9 cellular contexts compared by ENCODE assay signal in genomic region chr15:60720493-60721231, GRCh38.
DNase-seq lines count a peak whose midpoint lies in the region; ATAC-seq lines count a peak whose summit lies in the region.
"Had no signal": no experiment of that assay in that cellular context is flagged by ENCODE, and none has a peak within 500 bp of the region (broad histone marks: within the 10 kb centered on the region; RNA-seq: fewer than 3 reads in every experiment).

No MANE protein-coding gene starts in this region.

- DNase-seq in activated T-helper 1 cell treated with anti-CD3 and anti-CD28 coated beads, Interleukin-12 subunit alpha, Interleukin-12 subunit beta, Interleukin-2, Interleukin-4 antibody, amounts not matched to agents 30 ng/mL and 10 ng/mL and 1 ng/mL, durations not matched to agents 14 hours and 24 hours and 36 hours (ENCODE audit: low spot score), result peak; percentile 56
- peak; percentile 85 for DNase-seq in stimulated activated CD4-positive, alpha-beta T cell treated with anti-CD3 and anti-CD28 coated beads, Interleukin-4, amount 100 ng/mL, for 24 hours
- no peak for DNase-seq in NOMO-1 treated with dmso at 0.1 percent for 144 hours (lab: John Stamatoyannopoulos, UW; ENCODE audit: unreplicated experiment)
- DNase-seq in NCI-H2171 (lab: John Stamatoyannopoulos, UW), result no peak
- no peak for DNase-seq in GOT3 (lab: John Stamatoyannopoulos, UW)

- intact Hi-C loops in activated T-helper 1 cell treated with anti-CD3 and anti-CD28 coated beads, Interleukin-12 subunit alpha, Interleukin-12 subunit beta, Interleukin-2, Interleukin-4 antibody, amounts not matched to agents 30 ng/mL and 10 ng/mL and 1 ng/mL, durations not matched to agents 14 hours and 24 hours and 36 hours (cut with micrococcal nuclease), result loop anchor here (1.0 to 5.0 kb wide), 16 partner anchors 10 to 332 kb away; no protein-coding TSS in a partner anchor

- ATAC-seq in GM18517 (IDR thresholded peaks at IDR 0.05; ENCODE audit: unreplicated experiment), result peak; percentile 52
- peak; percentile 50 for ATAC-seq in HG03521 (IDR thresholded peaks at IDR 0.05; ENCODE audit: unreplicated experiment)
- no peak for ATAC-seq in HG03139 (IDR thresholded peaks at IDR 0.05; ENCODE audit: unreplicated experiment)
- ATAC-seq: K562 had no signal

- peaks cover 6% of the 10 kb centered on the region for H3K9me3 Mint-ChIP-seq in activated T-helper 1 cell treated with anti-CD3 and anti-CD28 coated beads, Interleukin-12 subunit alpha, Interleukin-12 subunit beta, Interleukin-2, Interleukin-4 antibody, amounts not matched to agents 30 ng/mL and 10 ng/mL and 1 ng/mL, durations not matched to agents 14 hours and 24 hours and 36 hours

- H3K27me3 Mint-ChIP-seq in activated T-helper 1 cell treated with anti-CD3 and anti-CD28 coated beads, Interleukin-12 subunit alpha, Interleukin-12 subunit beta, Interleukin-2, Interleukin-4 antibody, amounts not matched to agents 30 ng/mL and 10 ng/mL and 1 ng/mL, durations not matched to agents 14 hours and 24 hours and 36 hours (ENCODE audit: insufficient read depth), result no peaks in the 10 kb centered on the region

- peaks cover 80% of the 10 kb centered on the region for H3K4me1 Mint-ChIP-seq in activated T-helper 1 cell treated with anti-CD3 and anti-CD28 coated beads, Interleukin-12 subunit alpha, Interleukin-12 subunit beta, Interleukin-2, Interleukin-4 antibody, amounts not matched to agents 30 ng/mL and 10 ng/mL and 1 ng/mL, durations not matched to agents 14 hours and 24 hours and 36 hours (ENCODE audit: low read depth)

- peak overlapping the region; percentile 88 for H3K27ac Mint-ChIP-seq in activated T-helper 1 cell treated with anti-CD3 and anti-CD28 coated beads, Interleukin-12 subunit alpha, Interleukin-12 subunit beta, Interleukin-2, Interleukin-4 antibody, amounts not matched to agents 30 ng/mL and 10 ng/mL and 1 ng/mL, durations not matched to agents 14 hours and 24 hours and 36 hours

- peaks cover 8% of the 10 kb centered on the region for H3K36me3 Mint-ChIP-seq in activated T-helper 1 cell treated with anti-CD3 and anti-CD28 coated beads, Interleukin-12 subunit alpha, Interleukin-12 subunit beta, Interleukin-2, Interleukin-4 antibody, amounts not matched to agents 30 ng/mL and 10 ng/mL and 1 ng/mL, durations not matched to agents 14 hours and 24 hours and 36 hours (ENCODE audit: low read depth)

- H3K4me3 Mint-ChIP-seq in activated T-helper 1 cell treated with anti-CD3 and anti-CD28 coated beads, Interleukin-12 subunit alpha, Interleukin-12 subunit beta, Interleukin-2, Interleukin-4 antibody, amounts not matched to agents 30 ng/mL and 10 ng/mL and 1 ng/mL, durations not matched to agents 14 hours and 24 hours and 36 hours, result peak overlapping the region; percentile 59

Comparison
In these comparisons a context has a peak if more than half of its experiments do, and no peak if none do; other contexts are left out.
1. DNase-seq: peak in activated T-helper 1 cell treated with anti-CD3 and anti-CD28 coated beads, Interleukin-12 subunit alpha, Interleukin-12 subunit beta, Interleukin-2, Interleukin-4 antibody, amounts not matched to agents 30 ng/mL and 10 ng/mL and 1 ng/mL, durations not matched to agents 14 hours and 24 hours and 36 hours (single experiment) and stimulated activated CD4-positive, alpha-beta T cell treated with anti-CD3 and anti-CD28 coated beads, Interleukin-4, amount 100 ng/mL, for 24 hours (single experiment); none in NOMO-1 treated with dmso at 0.1 percent for 144 hours (single experiment), NCI-H2171 (single experiment) and GOT3 (single experiment).